ENCODE assay signal across 1 cellular context in genomic region chr6:118933855-118934460, GRCh38.
TF ChIP-seq lines count a peak whose summit lies in the region.

No MANE protein-coding gene starts in this region.

TF ChIP-seq in GM23338, 12 proteins besides CTCF, POLR2A, EP300 and RAD21 (continued from another document):
- no peak for TF ChIP-seq REST (IDR thresholded peaks at IDR 0.05; ENCODE audit: unreplicated experiment)
TF ChIP-seq in GM23338: peak in this region for 0.
